13 cellular contexts compared by ENCODE assay signal in the genomic region with DNA sequence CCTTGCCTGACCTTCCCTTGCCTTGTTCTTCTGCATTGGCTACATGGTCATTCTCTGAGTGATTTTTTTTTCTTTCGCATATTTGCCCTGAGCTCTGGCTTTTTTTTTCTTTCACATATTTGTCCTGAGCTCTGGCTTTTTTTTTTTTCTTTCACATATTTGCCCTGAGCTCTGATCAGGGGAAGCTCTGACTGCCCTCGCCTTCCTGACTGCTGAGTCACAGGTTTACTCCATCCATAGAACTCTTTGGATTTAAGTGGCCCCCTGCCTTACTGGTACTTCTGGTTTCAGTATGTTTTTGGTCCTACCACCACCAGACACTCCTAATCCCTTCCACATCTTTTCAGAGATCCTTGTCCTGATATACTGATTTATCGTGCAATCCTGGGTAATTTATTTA.
A peak's percentile ranks its signal among the peaks of the same experiment; 100 is the strongest.
DNase-seq lines count a peak whose midpoint lies in the region; ATAC-seq, FAIRE-seq and TF ChIP-seq lines count a peak whose summit lies in the region.
"Had no signal": no experiment of that assay in that cellular context is flagged by ENCODE, and none has a peak within 500 bp of the region (broad histone marks: within the 10 kb centered on the region; RNA-seq: fewer than 3 reads in every experiment).

No MANE protein-coding gene starts in this region.

- no peaks in the 10 kb centered on the region for H3K79me2 ChIP-seq in ACC112 (ENCODE audit: control insufficient read depth, insufficient read depth, low read length, unreplicated experiment)

- no peak overlapping the region for H3K9ac ChIP-seq in HUES48 (ENCODE audit: low read depth, low read length)

- ATAC-seq in right lobe of liver (peak in 3 of 4 donors; percentile 44 to 69 (median 65)), GM18873 (IDR thresholded peaks at IDR 0.05; ENCODE audit: low FRiP score, unreplicated experiment) (no peak)

- H3K27ac ChIP-seq in ACC112 (ENCODE audit: low read depth, low read length), result peak overlapping the region; percentile 70
- peak overlapping the region; percentile 54 for H3K27ac ChIP-seq in HUES48 (ENCODE audit: low read depth, low read length)
- no peak overlapping the region for H3K27ac ChIP-seq in right lobe of liver
- H3K27ac ChIP-seq: C4-2B had no signal

- TF ChIP-seq CTCF in choroid plexus epithelial cell (conservative IDR thresholded peaks at IDR 0.05; ENCODE audit: low read depth, low read length) (no peak), right lobe of liver (IDR thresholded peaks at IDR 0.05) (no peak)

- intact Hi-C loops in right lobe of liver (cut with DNase I) (no loop called here), posterior cingulate gyrus (cut with DNase I) (no loop called here)

- H2AFZ ChIP-seq in ACC112 (ENCODE audit: low read length, unreplicated experiment), result peak overlapping the region; percentile 69

- no peak for TF ChIP-seq POLR2A in right lobe of liver (IDR thresholded peaks at IDR 0.05)

- H3K36me3 ChIP-seq in ACC112 (ENCODE audit: insufficient read depth, low read length), result no peaks in the 10 kb centered on the region
- H3K36me3 ChIP-seq in HUES48 (ENCODE audit: control insufficient read depth, insufficient read depth, low read length), result no peaks in the 10 kb centered on the region
- H3K36me3 ChIP-seq in right lobe of liver, result no peaks in the 10 kb centered on the region

- H3K9me3 ChIP-seq in HUES48 (ENCODE audit: control insufficient read depth, insufficient read depth, low read length), result no peaks in the 10 kb centered on the region
- no peaks in the 10 kb centered on the region for H3K9me3 ChIP-seq in right lobe of liver

- peak; percentile 96 for DNase-seq in choroid plexus epithelial cell (ENCODE audit: low read depth)
- DNase-seq in right lobe of liver, result no peak
- DNase-seq in posterior cingulate gyrus, result no peak
- no peak for DNase-seq in C1 segment of cervical spinal cord (lab: John Stamatoyannopoulos, UW)
- no peak for DNase-seq in GM19239 (ENCODE audit: insufficient read length, low spot score)
- DNase-seq: activated T-cell treated with anti-CD3 and anti-CD28 coated beads, Interleukin-2, amount 50 U/mL, for 48 hours; NCI-H1092; T-helper 1 cell had no signal

- H3K27me3 ChIP-seq in ACC112 (ENCODE audit: insufficient read depth, low read length), result no peaks in the 10 kb centered on the region
- H3K27me3 ChIP-seq in HUES48 (ENCODE audit: control insufficient read depth, insufficient read depth, low read length), result no peaks in the 10 kb centered on the region
- no peaks in the 10 kb centered on the region for H3K27me3 ChIP-seq in right lobe of liver

- H3K4me1 ChIP-seq in ACC112 (ENCODE audit: control insufficient read depth, insufficient read depth, low read length, unreplicated experiment), result peaks cover 19% of the 10 kb centered on the region
- H3K4me1 ChIP-seq in HUES48 (ENCODE audit: control insufficient read depth, insufficient read depth, low read length), result peaks cover 11% of the 10 kb centered on the region
- H3K4me1 ChIP-seq in right lobe of liver, result no peaks in the 10 kb centered on the region

- 0 out of 2 replicates have a peak overlapping the region, but pooled peaks have one; percentile 18 for H3K4me3 ChIP-seq in ACC112 (ENCODE audit: low read depth, low read length)
- H3K4me3 ChIP-seq in HUES48 (ENCODE audit: low read depth, low read length), result no peak overlapping the region
- H3K4me3 ChIP-seq in choroid plexus epithelial cell (ENCODE audit: low read depth, low read length), result no peak overlapping the region
- H3K4me3 ChIP-seq in right lobe of liver, result no peak overlapping the region

- 30% methylated on average over 3 of the region's 3 CpGs for WGBS in right lobe of liver (ENCODE audit: insufficient coverage, low coverage, low lambda C conversion rate, missing lambda C conversion rate)

- FAIRE-seq in GM19239 (lab: Jason Lieb, UNC), result no peak
- FAIRE-seq: frontal cortex had no signal

Comparison
In these comparisons a context has a peak if more than half of its experiments do, and no peak if none do; other contexts are left out.
1. H3K27ac ChIP-seq: peak in ACC112 (single experiment) and HUES48 (single experiment); none in right lobe of liver (0 of 3).